Comparison of ENCODE assay signal across 19 cellular contexts in the genomic region with DNA sequence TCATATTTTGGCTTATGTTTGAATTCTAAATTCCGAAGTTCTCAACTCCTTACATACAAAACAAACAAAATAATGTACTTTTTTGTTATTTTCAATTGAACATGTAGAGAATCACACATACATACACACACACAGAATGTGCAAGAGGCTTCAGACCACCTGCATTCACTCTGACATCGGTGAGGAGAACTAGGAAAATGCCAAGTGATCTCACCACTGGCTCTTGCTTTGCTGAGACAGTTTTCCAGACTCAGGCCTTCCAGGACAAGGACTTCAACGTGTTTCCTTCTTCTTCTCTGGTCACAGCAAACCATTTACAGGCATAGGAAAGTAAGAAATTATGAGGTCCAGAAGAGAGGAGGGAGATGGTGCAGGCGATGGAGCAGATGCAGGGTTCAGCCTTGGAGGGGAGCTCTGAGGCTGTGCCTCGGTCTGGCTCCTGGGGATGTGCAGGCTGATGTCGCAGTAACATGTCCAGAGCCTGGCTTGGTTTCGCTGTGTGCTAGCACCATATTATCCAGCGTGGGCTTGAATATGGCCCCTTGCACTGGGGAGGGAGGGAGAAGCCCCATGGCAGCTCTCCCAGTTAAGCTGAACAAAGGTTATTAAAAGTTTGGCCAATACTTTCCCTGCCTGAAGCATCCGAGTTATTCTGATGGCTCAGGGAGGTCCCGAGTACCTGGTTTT.
A peak's percentile ranks its signal among the peaks of the same experiment; 100 is the strongest.
DNase-seq lines count a peak whose midpoint lies in the region; ATAC-seq and TF ChIP-seq lines count a peak whose summit lies in the region.
"Had no signal": no experiment of that assay in that cellular context is flagged by ENCODE, and none has a peak within 500 bp of the region (broad histone marks: within the 10 kb centered on the region; RNA-seq: fewer than 3 reads in every experiment).

No MANE protein-coding gene starts in this region.

- no peak for TF ChIP-seq POLR2A in HCT116 (IDR thresholded peaks at IDR 0.05; ENCODE audit: borderline replicate concordance, extremely low read depth, insufficient read depth, insufficient read length)

- no peak for DNase-seq in HCT116 (ENCODE audit: low read depth, low spot score)
- DNase-seq in foreskin keratinocyte, result no peak
- no peak for DNase-seq in left lung
- DNase-seq in retina, result peak; percentile 32
- DNase-seq in superior temporal gyrus (ENCODE audit: extremely low spot score), result no peak
- DNase-seq in SKM-1 (lab: John Stamatoyannopoulos, UW; ENCODE audit: unreplicated experiment), result no peak
- DNase-seq in psoas muscle, result no peak
- DNase-seq in HCEC 1CT, result no peak
- DNase-seq: activated CD4-positive, alpha-beta T cell treated with anti-CD3 and anti-CD28 coated beads for 36 hours; activated CD8-positive, alpha-beta memory T cell treated with anti-CD3 and anti-CD28 coated beads, Interleukin-2, amount 10 ng/mL, durations not matched to agents 7 days and 5 days; DMS 273 treated with DMSO at 0.1 percent for 48 hours; effector CD8-positive, alpha-beta T cell; immature natural killer cell; KBM-7; naive thymus-derived CD8-positive, alpha-beta T cell; NCI-H2171 treated with DMSO at 0.1 percent for 48 hours; stimulated activated CD4-positive, alpha-beta T cell treated with anti-CD3 and anti-CD28 coated beads, Interleukin-12 subunit alpha, Interleukin-12 subunit beta, amount 100 ng/mL, for 4 hours; T-cell had no signal

- H3K27ac ChIP-seq in HCT116 (ENCODE audit: low read depth, low read length) (no peak overlapping the region), foreskin keratinocyte (no peak overlapping the region), left lung (no peak overlapping the region), psoas muscle (no peak overlapping the region)
- H3K27ac ChIP-seq: ascending aorta had no signal

- H3K27me3 ChIP-seq in HCT116 (ENCODE audit: insufficient read depth, low read length), result peaks cover 30% of the 10 kb centered on the region
- peaks cover 32% of the 10 kb centered on the region for H3K27me3 ChIP-seq in foreskin keratinocyte
- H3K27me3 ChIP-seq in left lung, result no peaks in the 10 kb centered on the region
- H3K27me3 ChIP-seq in psoas muscle (ENCODE audit: insufficient read depth in 3 of 3, low read length in 2 of 3), result peaks cover 0 to 55% (median 11%) of the 10 kb centered on the region in 3 donors
- H3K27me3 ChIP-seq: ascending aorta had no signal

- intact Hi-C loops in HCT116 (cut with micrococcal nuclease) (no loop called here), left lung (cut with DNase I) (no loop called here), psoas muscle (cut with DNase I) (no loop called here)

- RAD21 ChIA-PET in HCT116 (lab: Charles Lee; ENCODE audit: low non-redundant PET in 1 of 2, low total read pairs in 2 of 2, uncharacterized antibody in 2 of 2, unreplicated experiment in 2 of 2), result no interaction called here

- 0 out of 2 replicates have a peak, but pooled peaks have one; percentile 5 for TF ChIP-seq RAD21 in HCT116 (IDR thresholded peaks at IDR 0.05; ENCODE audit: low read depth)

- H3K4me3 ChIP-seq in HCT116 (replicated peaks in 1 of 2; ENCODE audit: low read depth in 1 of 2, low read length in 2 of 2) (no peak overlapping the region), left lung (no peak overlapping the region), psoas muscle (no peak overlapping the region)
- H3K4me3 ChIP-seq: ascending aorta had no signal

- TF ChIP-seq CTCF in HCT116 (IDR thresholded peaks at IDR 0.05 in 2 of 3, conservative IDR thresholded peaks at IDR 0.05 in 1 of 3; ENCODE audit: borderline replicate concordance in 1 of 3, insufficient read depth in 1 of 3, low read depth in 2 of 3, low read length in 2 of 3), result no peak
- TF ChIP-seq CTCF in foreskin keratinocyte (conservative IDR thresholded peaks at IDR 0.05), result no peak
- no peak for TF ChIP-seq CTCF in left lung (IDR thresholded peaks at IDR 0.05)
- TF ChIP-seq CTCF in psoas muscle (IDR thresholded peaks at IDR 0.05), result no peak

- ATAC-seq in HCT116 (peak; percentile 47), foreskin keratinocyte (peak; percentile 5), left lung (peak; percentile 32), psoas muscle (no peak)
- ATAC-seq: activated CD4-positive, alpha-beta T cell treated with anti-CD3 and anti-CD28 coated beads for 36 hours; activated CD8-positive, alpha-beta memory T cell treated with anti-CD3 and anti-CD28 coated beads, Interleukin-2, amount 10 ng/mL, durations not matched to agents 7 days and 5 days; naive thymus-derived CD8-positive, alpha-beta T cell; T-cell had no signal

- H3K9ac ChIP-seq in HCT116 (ENCODE audit: low read length), result no peak overlapping the region

- H3K79me2 ChIP-seq in HCT116 (ENCODE audit: insufficient read depth, low read length), result no peaks in the 10 kb centered on the region

- WGBS in psoas muscle, 3 donors, result 43 to 46% (median 46%) methylated on average over 10 of the region's 10 CpGs

- H3K9me2 ChIP-seq in HCT116 (ENCODE audit: insufficient read depth), result no peaks in the 10 kb centered on the region

- no peak overlapping the region for H3K4me2 ChIP-seq in HCT116 (ENCODE audit: low read length)

- no TSS peak for BruUV-seq in HCT116 (replicated peaks; lab: Mats Ljungman, UMichigan)

- CTCF ChIA-PET in HCT116 (lab: Charles Lee), result no interaction called here

- POLR2A ChIA-PET in HCT116 (lab: Charles Lee), result no interaction called here

- H3K9me3 ChIP-seq in HCT116 (ENCODE audit: control insufficient read depth in 1 of 2, insufficient read depth in 1 of 2, low read depth in 1 of 2, low read length in 2 of 2) (no peaks in the 10 kb centered on the region), left lung (no peaks in the 10 kb centered on the region), psoas muscle (no peaks in the 10 kb centered on the region)
- H3K9me3 ChIP-seq: ascending aorta had no signal

- no peaks in the 10 kb centered on the region for H3K36me3 ChIP-seq in HCT116 (ENCODE audit: control insufficient read depth in 1 of 2, insufficient read depth in 2 of 2, low read length in 2 of 2)
- H3K36me3 ChIP-seq in left lung, result no peaks in the 10 kb centered on the region
- H3K36me3 ChIP-seq in psoas muscle (ENCODE audit: insufficient read depth in 1 of 2, low read depth in 1 of 2), result no peaks in the 10 kb centered on the region
- H3K36me3 ChIP-seq: ascending aorta had no signal

- no peaks in the 10 kb centered on the region for H4K20me1 ChIP-seq in HCT116 (ENCODE audit: insufficient read depth)

- H3K4me1 ChIP-seq in HCT116 (ENCODE audit: control insufficient read depth in 1 of 2, insufficient read depth in 2 of 2, low read length in 2 of 2), result no peaks in the 10 kb centered on the region
- H3K4me1 ChIP-seq in foreskin keratinocyte, result peaks cover 4% of the 10 kb centered on the region
- H3K4me1 ChIP-seq in left lung, result no peaks in the 10 kb centered on the region
- no peaks in the 10 kb centered on the region for H3K4me1 ChIP-seq in psoas muscle
- H3K4me1 ChIP-seq: ascending aorta had no signal

- H2AFZ ChIP-seq in HCT116 (ENCODE audit: low read depth, low read length, poor library complexity, severe bottlenecking), result no peak overlapping the region

TF ChIP-seq in HCT116, 20 proteins besides CTCF, POLR2A, EP300 and RAD21:
- TF ChIP-seq, protein P1, sequence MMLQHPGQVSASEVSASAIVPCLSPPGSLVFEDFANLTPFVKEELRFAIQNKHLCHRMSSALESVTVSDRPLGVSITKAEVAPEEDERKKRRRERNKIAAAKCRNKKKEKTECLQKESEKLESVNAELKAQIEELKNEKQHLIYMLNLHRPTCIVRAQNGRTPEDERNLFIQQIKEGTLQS (IDR thresholded peaks at IDR 0.05), result no peak
- no peak for TF ChIP-seq FOSL1 (IDR thresholded peaks at IDR 0.05; ENCODE audit: low read depth)
TF ChIP-seq in HCT116: peak in this region for 0.

Comparison
In these comparisons a context has a peak if more than half of its experiments do, and no peak if none do; other contexts are left out.
1. ATAC-seq: peak in HCT116 (single experiment), foreskin keratinocyte (single experiment) and left lung (single experiment); none in psoas muscle (0 of 4).